In genomic region chr14:33198684-33199083, GRCh38 we compare ENCODE assay signal across 9 cellular contexts.
"Had no signal": no experiment of that assay in that cellular context is flagged by ENCODE, and none has a peak within 500 bp of the region (broad histone marks: within the 10 kb centered on the region; RNA-seq: fewer than 3 reads in every experiment).

No MANE protein-coding gene starts in this region.

- FAIRE-seq: H1, H54, K562 had no signal

- H2AFZ ChIP-seq: GM23338 had no signal

- H3K4me1 ChIP-seq: HAP-1 had no signal

- H3K27ac ChIP-seq: HL-60 had no signal

- H3K36me3 ChIP-seq: HAP-1 had no signal

- ATAC-seq: GM23338, HCT116, K562 had no signal

- H3K9me3 ChIP-seq: HAP-1 had no signal

- H3K27ac Mint-ChIP-seq: GM23338, HFFc6 had no signal

- DNase-seq: HFFc6, IMR-90 had no signal

- H3K4me1 Mint-ChIP-seq: GM23338 had no signal

- H3K4me3 Mint-ChIP-seq: GM23338, HFFc6 had no signal

- H3K4me2 ChIP-seq: GM23338 had no signal

- H3K4me3 ChIP-seq: GM23338, HAP-1, K562 had no signal
